Comparison of ENCODE assay signal across 16 cellular contexts in the genomic region with DNA sequence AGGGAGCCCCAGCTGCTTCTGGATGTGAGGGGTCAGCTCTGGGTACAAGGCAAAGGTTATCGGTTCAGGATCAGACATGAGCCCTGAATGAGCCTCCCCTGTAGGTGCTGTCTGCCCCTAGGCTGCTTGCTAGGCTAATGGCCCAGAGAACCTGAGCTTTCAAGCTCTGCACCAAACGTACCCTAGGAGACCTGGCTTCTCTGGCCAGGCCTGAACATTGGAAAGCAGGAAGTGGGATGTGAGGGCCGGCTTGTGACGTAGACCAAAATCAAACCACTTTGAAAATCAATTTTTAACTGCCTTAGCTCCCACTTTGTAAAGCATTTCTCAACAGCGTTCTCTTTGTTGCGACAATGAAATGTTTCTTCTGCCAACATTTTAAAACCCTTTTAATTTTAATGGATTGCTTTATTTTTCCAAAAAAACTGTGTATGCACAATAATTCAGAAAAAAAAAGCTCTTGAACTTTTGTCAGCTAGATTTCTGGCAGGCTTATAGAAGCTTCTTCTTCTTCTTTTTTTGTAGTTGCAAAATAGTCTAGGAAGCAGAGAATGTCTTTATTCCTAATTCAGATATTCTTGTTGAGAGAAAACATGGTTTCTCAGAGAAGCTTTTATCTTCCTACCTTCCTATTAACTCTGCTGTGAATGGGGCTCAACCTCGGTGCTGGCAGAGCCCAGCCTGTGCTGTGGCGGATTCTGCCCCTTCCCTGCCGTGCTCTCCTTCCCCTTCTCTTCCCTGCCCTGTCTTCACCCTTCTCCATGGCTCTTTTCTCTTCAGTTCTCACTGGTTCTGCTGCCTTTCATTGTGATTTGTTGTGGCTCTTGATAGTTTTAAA.
DNase-seq lines count a peak whose midpoint lies in the region; ATAC-seq, FAIRE-seq and TF ChIP-seq lines count a peak whose summit lies in the region.
"Had no signal": no experiment of that assay in that cellular context is flagged by ENCODE, and none has a peak within 500 bp of the region (broad histone marks: within the 10 kb centered on the region; RNA-seq: fewer than 3 reads in every experiment).

No MANE protein-coding gene starts in this region.

- H3K36me3 ChIP-seq in stomach smooth muscle (ENCODE audit: control insufficient read depth in 2 of 2, insufficient read depth in 2 of 2, low read length in 2 of 2), result no peaks in the 10 kb centered on the region

- no peaks in the 10 kb centered on the region for H3K79me1 ChIP-seq in H9 (ENCODE audit: insufficient read depth, low read depth, low read length, poor library complexity, severe bottlenecking)

- H2BK120ac ChIP-seq in H9 (ENCODE audit: low read depth, low read length, poor library complexity, severe bottlenecking), result no peak overlapping the region

- H3K27me3 ChIP-seq in H9 (ENCODE audit: insufficient read depth, low read length), result no peaks in the 10 kb centered on the region
- H3K27me3 ChIP-seq in stomach smooth muscle (ENCODE audit: control insufficient read depth in 1 of 2, insufficient read depth in 2 of 2, low read length in 2 of 2), result no peaks in the 10 kb centered on the region

- no peaks in the 10 kb centered on the region for H3K23me2 ChIP-seq in H9 (ENCODE audit: insufficient read length, low read depth, low read length, poor library complexity, severe bottlenecking)

- H3K27ac Mint-ChIP-seq in H9 (no peak overlapping the region; a peak in 1 of 7 replicates), brain (peak overlapping the region in 4 of 5 experiments; percentile 5 to 72 (median 30))
- H3K27ac Mint-ChIP-seq: T-helper 1 cell treated with Interleukin-12 subunit alpha and Interleukin-12 subunit beta and Interleukin-4 antibody, amounts not matched to agents 30 μg/mL and 1 μg/mL, for 36 hours had no signal

- H3K4ac ChIP-seq in H9 (ENCODE audit: low read depth, low read length), result no peak overlapping the region

- no peaks in the 10 kb centered on the region for H3K9me3 ChIP-seq in H9 (ENCODE audit: control insufficient read depth, low read depth, low read length)
- no peaks in the 10 kb centered on the region for H3K9me3 ChIP-seq in stomach smooth muscle (ENCODE audit: control insufficient read depth in 2 of 2, low read length in 2 of 2)

- no peak overlapping the region for H3K18ac ChIP-seq in H9 (ENCODE audit: insufficient read length, low read depth, low read length)

- no peak overlapping the region for H3K27ac ChIP-seq in H9 (ENCODE audit: insufficient read length, low read depth, low read length)
- peak overlapping the region; percentile 37 for H3K27ac ChIP-seq in stomach smooth muscle (ENCODE audit: low read length)

- no peak overlapping the region for H4K5ac ChIP-seq in H9 (ENCODE audit: insufficient read length, low read depth, low read length)

- H3K4me2 ChIP-seq in H9 (ENCODE audit: insufficient read depth, insufficient read length, low read length), result no peak overlapping the region

- no peak overlapping the region for H2BK5ac ChIP-seq in H9 (ENCODE audit: insufficient read length, low read length)

- no peak overlapping the region for H2BK15ac ChIP-seq in H9 (ENCODE audit: low read depth, low read length)

- no peak overlapping the region for H3K56ac ChIP-seq in H9 (ENCODE audit: insufficient read length, low read depth, low read length)

- no peak overlapping the region for H4K91ac ChIP-seq in H9 (ENCODE audit: insufficient read length, low read depth, low read length)

- TF ChIP-seq CTCF in H9 (conservative IDR thresholded peaks at IDR 0.05) (no peak), brain (conservative IDR thresholded peaks at IDR 0.05) (no peak)

- H4K20me1 ChIP-seq in H9 (ENCODE audit: control insufficient read depth, insufficient read depth, insufficient read length), result no peaks in the 10 kb centered on the region

- H3K4me1 ChIP-seq in H9 (ENCODE audit: insufficient read depth, low read length), result no peaks in the 10 kb centered on the region
- no peaks in the 10 kb centered on the region for H3K4me1 ChIP-seq in stomach smooth muscle (ENCODE audit: control insufficient read depth, insufficient read depth, low read length)

- H2AFZ ChIP-seq in H9 (ENCODE audit: low read length), result no peak overlapping the region

- no peak for FAIRE-seq in HTR-8/SVneo (lab: Jason Lieb, UNC)
- FAIRE-seq: GM12891 had no signal

- no peaks in the 10 kb centered on the region for H3K9me3 Mint-ChIP-seq in H9
- peaks cover 0 to 4% (median 0%) of the 10 kb centered on the region in 5 experiments for H3K9me3 Mint-ChIP-seq in brain
- H3K9me3 Mint-ChIP-seq: central memory CD8-positive, alpha-beta T cell; T-helper 1 cell treated with Interleukin-12 subunit alpha and Interleukin-12 subunit beta and Interleukin-4 antibody, amounts not matched to agents 30 μg/mL and 1 μg/mL, for 36 hours had no signal

- no peak overlapping the region for H2AK5ac ChIP-seq in H9 (ENCODE audit: insufficient read length, low read length)

- DNase-seq in H9 (no peak), medulla oblongata (ENCODE audit: extremely low spot score) (peak; percentile 11), HTR-8/SVneo (ENCODE audit: insufficient read length, low spot score) (no peak), amniotic stem cell (lab: John Stamatoyannopoulos, UW) (no peak)
- no peak for DNase-seq in activated CD4-positive, alpha-beta T cell treated with anti-CD3 and anti-CD28 coated beads for 4 hours
- DNase-seq: activated CD4-positive, alpha-beta T cell treated with anti-CD3 and anti-CD28 coated beads, Interleukin-2, amount 50 U/mL, for 1 hour; DMS79 treated with DMSO at 0.1 percent for 48 hours; erythroblast; NCI-H1105; NCI-H446 had no signal

- H3K36me3 Mint-ChIP-seq in H9 (ENCODE audit: insufficient read depth in 1 of 3, low read depth in 3 of 3) (no peaks in the 10 kb centered on the region), brain (no peaks in the 10 kb centered on the region)

- no peak overlapping the region for H3K23ac ChIP-seq in H9 (ENCODE audit: insufficient read length, low read depth, low read length)

- no peaks in the 10 kb centered on the region for H3K79me2 ChIP-seq in H9 (ENCODE audit: insufficient read depth, low read length)

- ATAC-seq in HG02981 (IDR thresholded peaks at IDR 0.05; ENCODE audit: unreplicated experiment), result no peak

- H3K27me3 Mint-ChIP-seq in H9 (ENCODE audit: low read depth) (no peaks in the 10 kb centered on the region), brain (peaks cover 3% of the 10 kb centered on the region)

- H3T11ph ChIP-seq in H9 (ENCODE audit: low read length), result no peak overlapping the region

- peaks cover 11 to 12% of the 10 kb centered on the region in 2 experiments for H3K4me1 Mint-ChIP-seq in H9
- peaks cover 39% of the 10 kb centered on the region for H3K4me1 Mint-ChIP-seq in brain
- H3K4me1 Mint-ChIP-seq: central memory CD8-positive, alpha-beta T cell had no signal

- no peak overlapping the region for H2BK20ac ChIP-seq in H9 (ENCODE audit: low read depth, low read length, poor library complexity, severe bottlenecking)

- H2BK12ac ChIP-seq in H9 (ENCODE audit: insufficient read length, low read depth, low read length), result no peak overlapping the region

- H3K4me3 ChIP-seq in stomach smooth muscle (ENCODE audit: low read length in 2 of 2), result no peak overlapping the region

- H3K4me3 Mint-ChIP-seq in H9 (no peak overlapping the region), brain (peak overlapping the region in 1 of 5 experiments; percentile 11)
- H3K4me3 Mint-ChIP-seq: central memory CD8-positive, alpha-beta T cell; T-helper 1 cell treated with Interleukin-12 subunit alpha and Interleukin-12 subunit beta and Interleukin-4 antibody, amounts not matched to agents 30 μg/mL and 1 μg/mL, for 36 hours had no signal

- WGBS in H9 (ENCODE audit: extremely low coverage, insufficient read length, low lambda C conversion rate), result no CpG with 5 or more reads among the region's 9 CpGs

- H3K9ac ChIP-seq in H9 (ENCODE audit: extremely low read depth, insufficient read length, low read length), result no peak overlapping the region
- no peak overlapping the region for H3K9ac ChIP-seq in stomach smooth muscle (ENCODE audit: low read length in 2 of 2)

- H3K14ac ChIP-seq in H9 (ENCODE audit: insufficient read depth, low read length), result peak overlapping the region; percentile 75; the same call in 1 of the 2 replicates

- H4K8ac ChIP-seq in H9 (replicated peaks; ENCODE audit: insufficient read length, low read depth, low read length), result no peak overlapping the region

Comparison
In these comparisons a context has a peak if more than half of its experiments do, and no peak if none do; other contexts are left out.
1. H3K27ac Mint-ChIP-seq: peak in brain (4 of 5); none in H9 (0 of 3).